In the genomic region with DNA sequence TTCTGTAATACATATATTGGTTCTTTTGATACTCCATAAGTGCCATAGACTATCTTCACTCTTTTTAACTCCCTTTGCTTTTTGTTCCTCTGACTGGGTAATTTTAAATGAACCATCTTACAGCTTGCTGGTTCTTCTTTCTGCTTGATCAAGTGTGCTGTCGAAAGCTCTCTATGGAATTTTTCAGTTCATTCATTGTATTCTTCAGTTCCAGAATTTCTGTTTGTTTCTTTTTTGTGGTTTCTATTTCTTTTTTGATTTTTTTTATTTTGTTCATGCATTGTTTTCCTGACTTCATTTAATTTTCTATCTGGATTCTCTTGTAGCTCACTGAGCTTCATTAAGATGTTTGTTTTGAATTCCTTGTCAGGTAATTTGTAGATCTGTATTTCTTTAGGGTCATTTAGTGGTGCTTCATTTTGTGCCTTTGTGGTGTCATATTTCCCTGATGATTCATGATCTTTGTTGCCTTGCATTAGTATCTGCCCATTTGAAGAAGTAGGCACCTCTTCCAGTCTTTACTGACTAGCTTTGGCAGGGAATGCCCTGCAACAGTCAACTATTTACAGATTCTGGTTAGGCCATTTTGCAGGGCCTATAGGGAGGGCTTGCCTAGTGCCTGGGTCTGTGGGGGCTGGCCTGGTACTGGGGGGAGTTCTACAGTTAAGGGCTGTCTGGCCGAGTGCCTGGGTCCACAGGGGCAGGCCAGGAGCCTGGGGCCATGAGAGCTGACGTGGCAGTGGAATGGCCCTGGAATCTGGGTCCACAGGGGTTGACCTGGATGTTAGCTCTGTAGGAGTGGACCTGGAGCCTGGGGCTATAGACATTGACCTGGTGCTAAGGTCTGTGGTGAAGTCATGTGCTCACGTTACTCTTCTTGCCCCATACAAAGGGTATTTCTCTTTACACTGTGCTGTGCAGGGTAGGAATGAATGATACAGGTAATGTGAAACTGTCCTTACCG, we compare ENCODE assay signal across 1 cellular context.
TF ChIP-seq lines count a peak whose summit lies in the region.

No MANE protein-coding gene starts in this region.

TF ChIP-seq in K562, 482 proteins besides CTCF, POLR2A, EP300 and RAD21 (continues in another document):
- TF ChIP-seq KLF10 (CRISPR knock-in tag; IDR thresholded peaks at IDR 0.05) (no peak), CBFA2T2 (conservative IDR thresholded peaks at IDR 0.05) (no peak), SNRNP70 (optimal IDR thresholded peaks at IDR 0.05; ENCODE audit: low read depth, low read length) (no peak), GABPA (tag; conservative IDR thresholded peaks at IDR 0.05; ENCODE audit: low read depth) (no peak), NR2C2 (CRISPR knock-in tag; IDR thresholded peaks at IDR 0.05) (no peak), NR2C2 (tag; IDR thresholded peaks at IDR 0.05) (no peak), NR3C1 (CRISPR knock-in tag; IDR thresholded peaks at IDR 0.05) (no peak), TRIM24 (IDR thresholded peaks at IDR 0.05) (peak in 1 of 2 experiments; percentile 59; a peak in 2 of 4 replicates), BCOR (IDR thresholded peaks at IDR 0.05) (no peak), HLTF (IDR thresholded peaks at IDR 0.05) (peak; percentile 95), RUNX1 (IDR thresholded peaks at IDR 0.05; ENCODE audit: low read depth) (no peak), TRIM28 (IDR thresholded peaks at IDR 0.05) (peak; percentile 82; the same call in 1 of the 2 replicates), ZBTB8A (IDR thresholded peaks at IDR 0.05; ENCODE audit: partially characterized antibody) (no peak), MYBL2 (IDR thresholded peaks at IDR 0.05; ENCODE audit: low read depth) (no peak), MYBL2 (CRISPR knock-in tag; IDR thresholded peaks at IDR 0.05; ENCODE audit: borderline replicate concordance) (no peak), CBX3 (IDR thresholded peaks at IDR 0.05; ENCODE audit: borderline replicate concordance in 1 of 2, low read length in 2 of 2) (peak; percentile 9 to 44; a peak in 2 of 3 replicates), XRCC5 (IDR thresholded peaks at IDR 0.05; ENCODE audit: low read depth, low read length) (no peak), ZNF445 (CRISPR knock-in tag; IDR thresholded peaks at IDR 0.05; ENCODE audit: low read depth) (0 out of 2 replicates have a peak, but pooled peaks have one; percentile 52), ZNF584 (CRISPR knock-in tag; IDR thresholded peaks at IDR 0.05; ENCODE audit: low read depth) (no peak), POLR2B (IDR thresholded peaks at IDR 0.05; ENCODE audit: low read depth, partially characterized antibody) (no peak), ZNF586 (CRISPR knock-in tag; conservative IDR thresholded peaks at IDR 0.05) (no peak), RBM14 (IDR thresholded peaks at IDR 0.05; ENCODE audit: borderline replicate concordance, insufficient read depth, low read depth, low read length) (no peak), CBFB (CRISPR knock-in tag; IDR thresholded peaks at IDR 0.05) (no peak)
- TF ChIP-seq, protein P1, sequence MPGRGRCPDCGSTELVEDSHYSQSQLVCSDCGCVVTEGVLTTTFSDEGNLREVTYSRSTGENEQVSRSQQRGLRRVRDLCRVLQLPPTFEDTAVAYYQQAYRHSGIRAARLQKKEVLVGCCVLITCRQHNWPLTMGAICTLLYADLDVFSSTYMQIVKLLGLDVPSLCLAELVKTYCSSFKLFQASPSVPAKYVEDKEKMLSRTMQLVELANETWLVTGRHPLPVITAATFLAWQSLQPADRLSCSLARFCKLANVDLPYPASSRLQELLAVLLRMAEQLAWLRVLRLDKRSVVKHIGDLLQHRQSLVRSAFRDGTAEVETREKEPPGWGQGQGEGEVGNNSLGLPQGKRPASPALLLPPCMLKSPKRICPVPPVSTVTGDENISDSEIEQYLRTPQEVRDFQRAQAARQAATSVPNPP (IDR thresholded peaks at IDR 0.05; ENCODE audit: borderline replicate concordance, insufficient read depth, insufficient read length), result no peak
- TF ChIP-seq, protein P2, sequence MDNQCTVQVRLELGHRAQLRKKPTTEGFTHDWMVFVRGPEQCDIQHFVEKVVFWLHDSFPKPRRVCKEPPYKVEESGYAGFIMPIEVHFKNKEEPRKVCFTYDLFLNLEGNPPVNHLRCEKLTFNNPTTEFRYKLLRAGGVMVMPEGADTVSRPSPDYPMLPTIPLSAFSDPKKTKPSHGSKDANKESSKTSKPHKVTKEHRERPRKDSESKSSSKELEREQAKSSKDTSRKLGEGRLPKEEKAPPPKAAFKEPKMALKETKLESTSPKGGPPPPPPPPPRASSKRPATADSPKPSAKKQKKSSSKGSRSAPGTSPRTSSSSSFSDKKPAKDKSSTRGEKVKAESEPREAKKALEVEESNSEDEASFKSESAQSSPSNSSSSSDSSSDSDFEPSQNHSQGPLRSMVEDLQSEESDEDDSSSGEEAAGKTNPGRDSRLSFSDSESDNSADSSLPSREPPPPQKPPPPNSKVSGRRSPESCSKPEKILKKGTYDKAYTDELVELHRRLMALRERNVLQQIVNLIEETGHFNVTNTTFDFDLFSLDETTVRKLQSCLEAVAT (IDR thresholded peaks at IDR 0.05), result peak in 1 of 2 experiments; percentile 36; a peak in 1 of 4 replicates
- TF ChIP-seq, protein P3, sequence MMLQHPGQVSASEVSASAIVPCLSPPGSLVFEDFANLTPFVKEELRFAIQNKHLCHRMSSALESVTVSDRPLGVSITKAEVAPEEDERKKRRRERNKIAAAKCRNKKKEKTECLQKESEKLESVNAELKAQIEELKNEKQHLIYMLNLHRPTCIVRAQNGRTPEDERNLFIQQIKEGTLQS (IDR thresholded peaks at IDR 0.05), result no peak
- TF ChIP-seq, protein P3 (CRISPR knock-in tag; conservative IDR thresholded peaks at IDR 0.05), result no peak
- TF ChIP-seq, protein P4, sequence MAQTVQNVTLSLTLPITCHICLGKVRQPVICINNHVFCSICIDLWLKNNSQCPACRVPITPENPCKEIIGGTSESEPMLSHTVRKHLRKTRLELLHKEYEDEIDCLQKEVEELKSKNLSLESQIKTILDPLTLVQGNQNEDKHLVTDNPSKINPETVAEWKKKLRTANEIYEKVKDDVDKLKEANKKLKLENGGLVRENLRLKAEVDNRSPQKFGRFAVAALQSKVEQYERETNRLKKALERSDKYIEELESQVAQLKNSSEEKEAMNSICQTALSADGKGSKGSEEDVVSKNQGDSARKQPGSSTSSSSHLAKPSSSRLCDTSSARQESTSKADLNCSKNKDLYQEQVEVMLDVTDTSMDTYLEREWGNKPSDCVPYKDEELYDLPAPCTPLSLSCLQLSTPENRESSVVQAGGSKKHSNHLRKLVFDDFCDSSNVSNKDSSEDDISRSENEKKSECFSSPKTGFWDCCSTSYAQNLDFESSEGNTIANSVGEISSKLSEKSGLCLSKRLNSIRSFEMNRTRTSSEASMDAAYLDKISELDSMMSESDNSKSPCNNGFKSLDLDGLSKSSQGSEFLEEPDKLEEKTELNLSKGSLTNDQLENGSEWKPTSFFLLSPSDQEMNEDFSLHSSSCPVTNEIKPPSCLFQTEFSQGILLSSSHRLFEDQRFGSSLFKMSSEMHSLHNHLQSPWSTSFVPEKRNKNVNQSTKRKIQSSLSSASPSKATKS (CRISPR knock-in tag; IDR thresholded peaks at IDR 0.05), result no peak
- TF ChIP-seq, protein P5, sequence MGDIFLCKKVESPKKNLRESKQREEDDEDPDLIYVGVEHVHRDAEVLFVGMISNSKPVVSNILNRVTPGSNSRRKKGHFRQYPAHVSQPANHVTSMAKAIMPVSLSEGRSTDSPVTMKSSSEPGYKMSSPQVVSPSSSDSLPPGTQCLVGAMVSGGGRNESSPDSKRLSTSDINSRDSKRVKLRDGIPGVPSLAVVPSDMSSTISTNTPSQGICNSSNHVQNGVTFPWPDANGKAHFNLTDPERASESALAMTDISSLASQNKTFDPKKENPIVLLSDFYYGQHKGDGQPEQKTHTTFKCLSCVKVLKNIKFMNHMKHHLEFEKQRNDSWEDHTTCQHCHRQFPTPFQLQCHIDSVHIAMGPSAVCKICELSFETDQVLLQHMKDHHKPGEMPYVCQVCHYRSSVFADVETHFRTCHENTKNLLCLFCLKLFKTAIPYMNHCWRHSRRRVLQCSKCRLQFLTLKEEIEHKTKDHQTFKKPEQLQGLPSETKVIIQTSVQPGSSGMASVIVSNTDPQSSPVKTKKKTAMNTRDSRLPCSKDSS (IDR thresholded peaks at IDR 0.05; ENCODE audit: low read depth, partially characterized antibody), result peak; percentile 88
- TF ChIP-seq, protein P6, sequence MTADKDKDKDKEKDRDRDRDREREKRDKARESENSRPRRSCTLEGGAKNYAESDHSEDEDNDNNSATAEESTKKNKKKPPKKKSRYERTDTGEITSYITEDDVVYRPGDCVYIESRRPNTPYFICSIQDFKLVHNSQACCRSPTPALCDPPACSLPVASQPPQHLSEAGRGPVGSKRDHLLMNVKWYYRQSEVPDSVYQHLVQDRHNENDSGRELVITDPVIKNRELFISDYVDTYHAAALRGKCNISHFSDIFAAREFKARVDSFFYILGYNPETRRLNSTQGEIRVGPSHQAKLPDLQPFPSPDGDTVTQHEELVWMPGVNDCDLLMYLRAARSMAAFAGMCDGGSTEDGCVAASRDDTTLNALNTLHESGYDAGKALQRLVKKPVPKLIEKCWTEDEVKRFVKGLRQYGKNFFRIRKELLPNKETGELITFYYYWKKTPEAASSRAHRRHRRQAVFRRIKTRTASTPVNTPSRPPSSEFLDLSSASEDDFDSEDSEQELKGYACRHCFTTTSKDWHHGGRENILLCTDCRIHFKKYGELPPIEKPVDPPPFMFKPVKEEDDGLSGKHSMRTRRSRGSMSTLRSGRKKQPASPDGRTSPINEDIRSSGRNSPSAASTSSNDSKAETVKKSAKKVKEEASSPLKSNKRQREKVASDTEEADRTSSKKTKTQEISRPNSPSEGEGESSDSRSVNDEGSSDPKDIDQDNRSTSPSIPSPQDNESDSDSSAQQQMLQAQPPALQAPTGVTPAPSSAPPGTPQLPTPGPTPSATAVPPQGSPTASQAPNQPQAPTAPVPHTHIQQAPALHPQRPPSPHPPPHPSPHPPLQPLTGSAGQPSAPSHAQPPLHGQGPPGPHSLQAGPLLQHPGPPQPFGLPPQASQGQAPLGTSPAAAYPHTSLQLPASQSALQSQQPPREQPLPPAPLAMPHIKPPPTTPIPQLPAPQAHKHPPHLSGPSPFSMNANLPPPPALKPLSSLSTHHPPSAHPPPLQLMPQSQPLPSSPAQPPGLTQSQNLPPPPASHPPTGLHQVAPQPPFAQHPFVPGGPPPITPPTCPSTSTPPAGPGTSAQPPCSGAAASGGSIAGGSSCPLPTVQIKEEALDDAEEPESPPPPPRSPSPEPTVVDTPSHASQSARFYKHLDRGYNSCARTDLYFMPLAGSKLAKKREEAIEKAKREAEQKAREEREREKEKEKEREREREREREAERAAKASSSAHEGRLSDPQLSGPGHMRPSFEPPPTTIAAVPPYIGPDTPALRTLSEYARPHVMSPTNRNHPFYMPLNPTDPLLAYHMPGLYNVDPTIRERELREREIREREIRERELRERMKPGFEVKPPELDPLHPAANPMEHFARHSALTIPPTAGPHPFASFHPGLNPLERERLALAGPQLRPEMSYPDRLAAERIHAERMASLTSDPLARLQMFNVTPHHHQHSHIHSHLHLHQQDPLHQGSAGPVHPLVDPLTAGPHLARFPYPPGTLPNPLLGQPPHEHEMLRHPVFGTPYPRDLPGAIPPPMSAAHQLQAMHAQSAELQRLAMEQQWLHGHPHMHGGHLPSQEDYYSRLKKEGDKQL (CRISPR knock-in tag; IDR thresholded peaks at IDR 0.05; ENCODE audit: borderline replicate concordance), result no peak
- TF ChIP-seq, protein P7, sequence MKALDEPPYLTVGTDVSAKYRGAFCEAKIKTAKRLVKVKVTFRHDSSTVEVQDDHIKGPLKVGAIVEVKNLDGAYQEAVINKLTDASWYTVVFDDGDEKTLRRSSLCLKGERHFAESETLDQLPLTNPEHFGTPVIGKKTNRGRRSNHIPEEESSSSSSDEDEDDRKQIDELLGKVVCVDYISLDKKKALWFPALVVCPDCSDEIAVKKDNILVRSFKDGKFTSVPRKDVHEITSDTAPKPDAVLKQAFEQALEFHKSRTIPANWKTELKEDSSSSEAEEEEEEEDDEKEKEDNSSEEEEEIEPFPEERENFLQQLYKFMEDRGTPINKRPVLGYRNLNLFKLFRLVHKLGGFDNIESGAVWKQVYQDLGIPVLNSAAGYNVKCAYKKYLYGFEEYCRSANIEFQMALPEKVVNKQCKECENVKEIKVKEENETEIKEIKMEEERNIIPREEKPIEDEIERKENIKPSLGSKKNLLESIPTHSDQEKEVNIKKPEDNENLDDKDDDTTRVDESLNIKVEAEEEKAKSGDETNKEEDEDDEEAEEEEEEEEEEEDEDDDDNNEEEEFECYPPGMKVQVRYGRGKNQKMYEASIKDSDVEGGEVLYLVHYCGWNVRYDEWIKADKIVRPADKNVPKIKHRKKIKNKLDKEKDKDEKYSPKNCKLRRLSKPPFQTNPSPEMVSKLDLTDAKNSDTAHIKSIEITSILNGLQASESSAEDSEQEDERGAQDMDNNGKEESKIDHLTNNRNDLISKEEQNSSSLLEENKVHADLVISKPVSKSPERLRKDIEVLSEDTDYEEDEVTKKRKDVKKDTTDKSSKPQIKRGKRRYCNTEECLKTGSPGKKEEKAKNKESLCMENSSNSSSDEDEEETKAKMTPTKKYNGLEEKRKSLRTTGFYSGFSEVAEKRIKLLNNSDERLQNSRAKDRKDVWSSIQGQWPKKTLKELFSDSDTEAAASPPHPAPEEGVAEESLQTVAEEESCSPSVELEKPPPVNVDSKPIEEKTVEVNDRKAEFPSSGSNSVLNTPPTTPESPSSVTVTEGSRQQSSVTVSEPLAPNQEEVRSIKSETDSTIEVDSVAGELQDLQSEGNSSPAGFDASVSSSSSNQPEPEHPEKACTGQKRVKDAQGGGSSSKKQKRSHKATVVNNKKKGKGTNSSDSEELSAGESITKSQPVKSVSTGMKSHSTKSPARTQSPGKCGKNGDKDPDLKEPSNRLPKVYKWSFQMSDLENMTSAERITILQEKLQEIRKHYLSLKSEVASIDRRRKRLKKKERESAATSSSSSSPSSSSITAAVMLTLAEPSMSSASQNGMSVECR (CRISPR knock-in tag; IDR thresholded peaks at IDR 0.05), result no peak
- TF ChIP-seq, protein P8, sequence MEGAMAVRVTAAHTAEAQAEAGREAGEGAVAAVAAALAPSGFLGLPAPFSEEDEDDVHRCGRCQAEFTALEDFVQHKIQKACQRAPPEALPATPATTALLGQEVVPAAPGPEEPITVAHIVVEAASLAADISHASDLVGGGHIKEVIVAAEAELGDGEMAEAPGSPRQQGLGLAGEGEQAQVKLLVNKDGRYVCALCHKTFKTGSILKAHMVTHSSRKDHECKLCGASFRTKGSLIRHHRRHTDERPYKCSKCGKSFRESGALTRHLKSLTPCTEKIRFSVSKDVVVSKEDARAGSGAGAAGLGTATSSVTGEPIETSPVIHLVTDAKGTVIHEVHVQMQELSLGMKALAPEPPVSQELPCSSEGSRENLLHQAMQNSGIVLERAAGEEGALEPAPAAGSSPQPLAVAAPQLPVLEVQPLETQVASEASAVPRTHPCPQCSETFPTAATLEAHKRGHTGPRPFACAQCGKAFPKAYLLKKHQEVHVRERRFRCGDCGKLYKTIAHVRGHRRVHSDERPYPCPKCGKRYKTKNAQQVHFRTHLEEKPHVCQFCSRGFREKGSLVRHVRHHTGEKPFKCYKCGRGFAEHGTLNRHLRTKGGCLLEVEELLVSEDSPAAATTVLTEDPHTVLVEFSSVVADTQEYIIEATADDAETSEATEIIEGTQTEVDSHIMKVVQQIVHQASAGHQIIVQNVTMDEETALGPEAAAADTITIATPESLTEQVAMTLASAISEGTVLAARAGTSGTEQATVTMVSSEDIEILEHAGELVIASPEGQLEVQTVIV (CRISPR knock-in tag; IDR thresholded peaks at IDR 0.05; ENCODE audit: borderline replicate concordance), result no peak
